ENCODE assay signal across 2 cellular contexts in genomic region chr7:4124904-4125477, GRCh38.
TF ChIP-seq lines count a peak whose summit lies in the region.

No MANE protein-coding gene starts in this region.

TF ChIP-seq in HepG2, 621 proteins besides CTCF, POLR2A, EP300 and RAD21:
- TF ChIP-seq ZNF564 (CRISPR knock-in tag; IDR thresholded peaks at IDR 0.05) (no peak), FOXP1 (IDR thresholded peaks at IDR 0.05) (peak; percentile 3; the same call in 1 of the 2 replicates), FOXP1 (CRISPR knock-in tag; IDR thresholded peaks at IDR 0.05) (no peak), KAT8 (CRISPR knock-in tag; IDR thresholded peaks at IDR 0.05) (no peak), IKZF1 (IDR thresholded peaks at IDR 0.05) (peak; percentile 49; the same call in 1 of the 2 replicates)
- TF ChIP-seq, protein P1, sequence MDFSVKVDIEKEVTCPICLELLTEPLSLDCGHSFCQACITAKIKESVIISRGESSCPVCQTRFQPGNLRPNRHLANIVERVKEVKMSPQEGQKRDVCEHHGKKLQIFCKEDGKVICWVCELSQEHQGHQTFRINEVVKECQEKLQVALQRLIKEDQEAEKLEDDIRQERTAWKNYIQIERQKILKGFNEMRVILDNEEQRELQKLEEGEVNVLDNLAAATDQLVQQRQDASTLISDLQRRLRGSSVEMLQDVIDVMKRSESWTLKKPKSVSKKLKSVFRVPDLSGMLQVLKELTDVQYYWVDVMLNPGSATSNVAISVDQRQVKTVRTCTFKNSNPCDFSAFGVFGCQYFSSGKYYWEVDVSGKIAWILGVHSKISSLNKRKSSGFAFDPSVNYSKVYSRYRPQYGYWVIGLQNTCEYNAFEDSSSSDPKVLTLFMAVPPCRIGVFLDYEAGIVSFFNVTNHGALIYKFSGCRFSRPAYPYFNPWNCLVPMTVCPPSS (IDR thresholded peaks at IDR 0.05), result 0 out of 2 replicates have a peak, but pooled peaks have one; percentile 8

TF ChIP-seq in IMR-90, 13 proteins besides CTCF, POLR2A, EP300 and RAD21:
- TF ChIP-seq, protein P2, sequence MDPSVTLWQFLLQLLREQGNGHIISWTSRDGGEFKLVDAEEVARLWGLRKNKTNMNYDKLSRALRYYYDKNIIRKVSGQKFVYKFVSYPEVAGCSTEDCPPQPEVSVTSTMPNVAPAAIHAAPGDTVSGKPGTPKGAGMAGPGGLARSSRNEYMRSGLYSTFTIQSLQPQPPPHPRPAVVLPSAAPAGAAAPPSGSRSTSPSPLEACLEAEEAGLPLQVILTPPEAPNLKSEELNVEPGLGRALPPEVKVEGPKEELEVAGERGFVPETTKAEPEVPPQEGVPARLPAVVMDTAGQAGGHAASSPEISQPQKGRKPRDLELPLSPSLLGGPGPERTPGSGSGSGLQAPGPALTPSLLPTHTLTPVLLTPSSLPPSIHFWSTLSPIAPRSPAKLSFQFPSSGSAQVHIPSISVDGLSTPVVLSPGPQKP (IDR thresholded peaks at IDR 0.05; ENCODE audit: borderline replicate concordance, low read depth, low read length), result no peak
- TF ChIP-seq MAZ (IDR thresholded peaks at IDR 0.05; ENCODE audit: borderline replicate concordance, low read depth, low read length) (no peak), RFX5 (IDR thresholded peaks at IDR 0.05; ENCODE audit: low read depth, low read length) (no peak), USF2 (IDR thresholded peaks at IDR 0.05; ENCODE audit: low read depth, low read length) (no peak), BHLHE40 (IDR thresholded peaks at IDR 0.05; ENCODE audit: low read depth, low read length) (no peak), NFE2L2 (IDR thresholded peaks at IDR 0.05; ENCODE audit: low read depth, low read length) (no peak)
